ENCODE assay signal across 10 cellular contexts in genomic region chr22:44753189-44754042, GRCh38. TPM values are rescaled to one million over a fixed set of nuclear protein-coding genes. Genes with fewer than 3 reads are reported as not detected.
DNase-seq lines count a peak whose midpoint lies in the region; ATAC-seq and TF ChIP-seq lines count a peak whose summit lies in the region.
"Had no signal": no experiment of that assay in that cellular context is flagged by ENCODE, and none has a peak within 500 bp of the region (broad histone marks: within the 10 kb centered on the region; RNA-seq: fewer than 3 reads in every experiment).

No MANE protein-coding gene starts in this region.

- H3K4me3 ChIP-seq in SJCRH30 (0 out of 2 replicates have a peak overlapping the region, but pooled peaks have one; percentile 1), fibroblast of pulmonary artery (replicated peaks; ENCODE audit: low read depth, low read length) (no peak overlapping the region)

- no peak overlapping the region for H3K27ac ChIP-seq in SJCRH30
- H3K27ac ChIP-seq: adrenal gland, right lobe of liver had no signal

- TF ChIP-seq CTCF in fibroblast of pulmonary artery (IDR thresholded peaks at IDR 0.05; ENCODE audit: low read length, missing control alignments) (no peak), omental fat pad (IDR thresholded peaks at IDR 0.05) (no peak)

- DNase-seq in Daoy (ENCODE audit: low read depth) (peak; percentile 68), SJCRH30 (peak; percentile 40 to 70), fibroblast of pulmonary artery (ENCODE audit: low read depth) (peak; percentile 72), omental fat pad (ENCODE audit: low spot score) (no peak), DMS53 (lab: John Stamatoyannopoulos, UW) (no peak), MV-4-11 (lab: John Stamatoyannopoulos, UW) (no peak)
- no peak for DNase-seq in activated naive CD4-positive, alpha-beta T cell treated with anti-CD3 and anti-CD28 coated beads, Interleukin-2, amount 50 U/mL, for 16 hours
- DNase-seq: right lobe of liver had no signal

- peak; percentile 37 for ATAC-seq in omental fat pad (ENCODE audit: low FRiP score)
- ATAC-seq in HG03521 (IDR thresholded peaks at IDR 0.05; ENCODE audit: unreplicated experiment), result no peak

- H3K36me3 ChIP-seq in SJCRH30, result no peaks in the 10 kb centered on the region
- H3K36me3 ChIP-seq: adrenal gland, right lobe of liver had no signal

- 0 out of 2 replicates have a peak, but pooled peaks cover 5% of the 10 kb centered on the region for H3K4me1 ChIP-seq in SJCRH30
- H3K4me1 ChIP-seq: adrenal gland, right lobe of liver had no signal

- H3K9me3 ChIP-seq in SJCRH30 (replicated peaks), result no peaks in the 10 kb centered on the region
- H3K9me3 ChIP-seq: adrenal gland, right lobe of liver had no signal

- H3K27me3 ChIP-seq in SJCRH30, result no peaks in the 10 kb centered on the region
- H3K27me3 ChIP-seq: right lobe of liver had no signal

RNA-seq across cellular contexts. Expression of gene ARHGAP8, which starts 1.0 kb away (rescaled TPM):
- total RNA-seq in Daoy (2014; rRNA removed; shearing (Covaris generic)), result 4.6 and 28.2 TPM in 2 replicates
- 19.4 and 32.4 TPM in 2 replicates for total RNA-seq in SJCRH30 (2014; rRNA removed; shearing (Covaris generic))
- 1 to 10 TPM in 2 of 4 donors, under 1 TPM in 1, not detected in 1; 0.46 to 2.2 (median 1.9) TPM for total RNA-seq in omental fat pad

RNA-seq across cellular contexts. Expression of gene PRR5, which starts 51.4 kb away (rescaled TPM):
- 2.1 and 3.0 TPM in 2 replicates for total RNA-seq in Daoy (2014; rRNA removed; shearing (Covaris generic))
- 41.6 and 43.7 TPM in 2 replicates for total RNA-seq in SJCRH30 (2014; rRNA removed; shearing (Covaris generic))
- 10 to 100 TPM; 22.2 to 51.5 (median 31.6) TPM for total RNA-seq in omental fat pad

Comparison
In these comparisons a context has a peak if more than half of its experiments do, and no peak if none do; other contexts are left out.
1. DNase-seq: peak in Daoy (single experiment), SJCRH30 (2 of 2) and fibroblast of pulmonary artery (single experiment); none in omental fat pad (single experiment), DMS53 (single experiment), MV-4-11 (single experiment) and activated naive CD4-positive, alpha-beta T cell treated with anti-CD3 and anti-CD28 coated beads, Interleukin-2, amount 50 U/mL, for 16 hours (single experiment).